In genomic region chr11:111944651-111945051, GRCh38 we compare ENCODE assay signal across 10 cellular contexts. TPM values are rescaled to one million over a fixed set of nuclear protein-coding genes. Genes with fewer than 3 reads are reported as not detected.
A peak's percentile ranks its signal among the peaks of the same experiment; 100 is the strongest.
DNase-seq lines count a peak whose midpoint lies in the region; ATAC-seq and TF ChIP-seq lines count a peak whose summit lies in the region.
"Had no signal": no experiment of that assay in that cellular context is flagged by ENCODE, and none has a peak within 500 bp of the region (broad histone marks: within the 10 kb centered on the region; RNA-seq: fewer than 3 reads in every experiment).

No MANE protein-coding gene starts in this region.

- no peaks in the 10 kb centered on the region for H3K27me3 Mint-ChIP-seq in activated CD4-positive, alpha-beta T cell treated with anti-CD3 and anti-CD28 coated beads, Interleukin-2, amount 10 ng/mL, durations not matched to agents 24 days and 14 days
- H3K27me3 Mint-ChIP-seq in activated T-helper 17 cell treated with anti-CD3 and anti-CD28 coated beads, Interleukin-2, amount 50 U/mL, for 72 hours = no peaks in the 10 kb centered on the region

- H3K27ac Mint-ChIP-seq in activated CD4-positive, alpha-beta T cell treated with anti-CD3 and anti-CD28 coated beads, Interleukin-2, amount 10 ng/mL, durations not matched to agents 24 days and 14 days = peak overlapping the region; percentile 95
- peak overlapping the region; percentile 91 for H3K27ac Mint-ChIP-seq in activated T-helper 17 cell treated with anti-CD3 and anti-CD28 coated beads, Interleukin-2, amount 50 U/mL, for 72 hours

- no peak for TF ChIP-seq EP300 in gastroesophageal sphincter (IDR thresholded peaks at IDR 0.05)

- DNase-seq in activated CD4-positive, alpha-beta T cell treated with anti-CD3 and anti-CD28 coated beads, Interleukin-2, amount 10 ng/mL, durations not matched to agents 24 days and 14 days = peak; percentile 57
- DNase-seq in activated CD4-positive, alpha-beta T cell treated with anti-CD3 and anti-CD28 coated beads, Interleukin-2, amount 50 U/mL, for 48 hours = no peak
- DNase-seq in stromal cell of bone marrow (ENCODE audit: low read depth) = peak; percentile 94
- DNase-seq in medulla oblongata (ENCODE audit: extremely low spot score) = no peak
- no peak for DNase-seq in NCI-H2227 (lab: John Stamatoyannopoulos, UW; ENCODE audit: unreplicated experiment)
- DNase-seq in mucosa of gallbladder (ENCODE audit: low spot score) = no peak
- DNase-seq: AML-193, foreskin melanocyte had no signal

- H3K4me1 Mint-ChIP-seq in activated CD4-positive, alpha-beta T cell treated with anti-CD3 and anti-CD28 coated beads, Interleukin-2, amount 10 ng/mL, durations not matched to agents 24 days and 14 days = peaks cover 37% of the 10 kb centered on the region
- peaks cover 16% of the 10 kb centered on the region for H3K4me1 Mint-ChIP-seq in activated T-helper 17 cell treated with anti-CD3 and anti-CD28 coated beads, Interleukin-2, amount 50 U/mL, for 72 hours

- no peaks in the 10 kb centered on the region for H3K9me3 ChIP-seq in gastroesophageal sphincter

- no peaks in the 10 kb centered on the region for H3K9me3 Mint-ChIP-seq in activated CD4-positive, alpha-beta T cell treated with anti-CD3 and anti-CD28 coated beads, Interleukin-2, amount 10 ng/mL, durations not matched to agents 24 days and 14 days
- no peaks in the 10 kb centered on the region for H3K9me3 Mint-ChIP-seq in activated T-helper 17 cell treated with anti-CD3 and anti-CD28 coated beads, Interleukin-2, amount 50 U/mL, for 72 hours

- WGBS in gastroesophageal sphincter (ENCODE audit: low coverage in 1 of 2), 2 donors = 38 to 52% methylated on average over 5 of the region's 5 CpGs

- TF ChIP-seq POLR2A in gastroesophageal sphincter (IDR thresholded peaks at IDR 0.05) = no peak

- H3K27ac ChIP-seq in gastroesophageal sphincter = peak overlapping the region; percentile 37 to 75 (median 61)

- H3K4me3 Mint-ChIP-seq in activated CD4-positive, alpha-beta T cell treated with anti-CD3 and anti-CD28 coated beads, Interleukin-2, amount 10 ng/mL, durations not matched to agents 24 days and 14 days = peak overlapping the region; percentile 50
- H3K4me3 Mint-ChIP-seq in activated T-helper 17 cell treated with anti-CD3 and anti-CD28 coated beads, Interleukin-2, amount 50 U/mL, for 72 hours = peak overlapping the region; percentile 63

- no peak for TF ChIP-seq CTCF in gastroesophageal sphincter (IDR thresholded peaks at IDR 0.05)

- intact Hi-C loops in activated CD4-positive, alpha-beta T cell treated with anti-CD3 and anti-CD28 coated beads, Interleukin-2, amount 10 ng/mL, durations not matched to agents 24 days and 14 days (cut with micrococcal nuclease) = loop anchor here (1.0 kb wide), 2 partner anchors 8 to 12 kb away; no protein-coding TSS in a partner anchor

- no peaks in the 10 kb centered on the region for H3K27me3 ChIP-seq in gastroesophageal sphincter

- ATAC-seq in activated T-helper 17 cell treated with anti-CD3 and anti-CD28 coated beads, Interleukin-2, amount 50 U/mL, for 72 hours (replicated peaks) = peak; percentile 95
- peak; percentile 68 for ATAC-seq in gastroesophageal sphincter

- H3K36me3 ChIP-seq in gastroesophageal sphincter = no peaks in the 10 kb centered on the region

- H3K36me3 Mint-ChIP-seq in activated CD4-positive, alpha-beta T cell treated with anti-CD3 and anti-CD28 coated beads, Interleukin-2, amount 10 ng/mL, durations not matched to agents 24 days and 14 days (ENCODE audit: low read depth) = peaks cover 21% of the 10 kb centered on the region
- peaks cover 6% of the 10 kb centered on the region for H3K36me3 Mint-ChIP-seq in activated T-helper 17 cell treated with anti-CD3 and anti-CD28 coated beads, Interleukin-2, amount 50 U/mL, for 72 hours (ENCODE audit: low read depth)

- H3K4me1 ChIP-seq in gastroesophageal sphincter = peaks cover 0 to 30% (median 0%) of the 10 kb centered on the region in 3 donors

- H3K4me3 ChIP-seq in gastroesophageal sphincter = no peak overlapping the region

RNA-seq across cellular contexts. Expression of gene DIXDC1, which starts 7.5 kb away (rescaled TPM):
- 22.2 and 23.3 TPM in 2 replicates for total RNA-seq in activated CD4-positive, alpha-beta T cell treated with anti-CD3 and anti-CD28 coated beads, Interleukin-2, amount 10 ng/mL, durations not matched to agents 24 days and 14 days
- 10 to 100 TPM; 11.3 to 27.4 TPM for total RNA-seq in activated T-helper 17 cell treated with anti-CD3 and anti-CD28 coated beads, Interleukin-2, amount 50 U/mL, for 72 hours
- total RNA-seq in gastroesophageal sphincter (100 to 1,000 TPM; 125 to 164 (median 153) TPM), mucosa of gallbladder (25.1 TPM)

RNA-seq across cellular contexts. Expression of gene C11orf52, which starts 25.9 kb away (rescaled TPM):
- total RNA-seq in activated CD4-positive, alpha-beta T cell treated with anti-CD3 and anti-CD28 coated beads, Interleukin-2, amount 10 ng/mL, durations not matched to agents 24 days and 14 days = not detected in 2 replicates
- not detected for total RNA-seq in activated T-helper 17 cell treated with anti-CD3 and anti-CD28 coated beads, Interleukin-2, amount 50 U/mL, for 72 hours
- total RNA-seq in gastroesophageal sphincter = 1 to 10 TPM in 3 of 4 donors, not detected in 1; 2.4 to 3.3 (median 3.1) TPM
- 34.4 TPM for total RNA-seq in mucosa of gallbladder

RNA-seq across cellular contexts. Expression of gene HSPB2, which starts 32.1 kb away (rescaled TPM):
- not detected in 2 replicates for total RNA-seq in activated CD4-positive, alpha-beta T cell treated with anti-CD3 and anti-CD28 coated beads, Interleukin-2, amount 10 ng/mL, durations not matched to agents 24 days and 14 days
- total RNA-seq in activated T-helper 17 cell treated with anti-CD3 and anti-CD28 coated beads, Interleukin-2, amount 50 U/mL, for 72 hours = under 1 TPM in 1 of 2 donors, not detected in 1; 0.32 TPM
- 1 to 10 TPM in 3 of 4 donors, under 1 TPM in 1; 0.78 to 5.5 (median 3.0) TPM for total RNA-seq in gastroesophageal sphincter
- total RNA-seq in mucosa of gallbladder = 3.9 TPM

RNA-seq across cellular contexts. Expression of gene CRYAB, which starts 33.1 kb away (rescaled TPM):
- total RNA-seq in activated CD4-positive, alpha-beta T cell treated with anti-CD3 and anti-CD28 coated beads, Interleukin-2, amount 10 ng/mL, durations not matched to agents 24 days and 14 days = not detected in 2 replicates
- total RNA-seq in activated T-helper 17 cell treated with anti-CD3 and anti-CD28 coated beads, Interleukin-2, amount 50 U/mL, for 72 hours = not detected
- total RNA-seq in gastroesophageal sphincter (100 to 1,000 TPM; 254 to 440 (median 294) TPM), mucosa of gallbladder (277 TPM)

Comparison
In these comparisons a context has a peak if more than half of its experiments do, and no peak if none do; other contexts are left out.
1. DNase-seq: peak in activated CD4-positive, alpha-beta T cell treated with anti-CD3 and anti-CD28 coated beads, Interleukin-2, amount 10 ng/mL, durations not matched to agents 24 days and 14 days (single experiment) and stromal cell of bone marrow (single experiment); none in activated CD4-positive, alpha-beta T cell treated with anti-CD3 and anti-CD28 coated beads, Interleukin-2, amount 50 U/mL, for 48 hours (0 of 2), medulla oblongata (single experiment), NCI-H2227 (single experiment) and mucosa of gallbladder (single experiment).